In the genomic region with DNA sequence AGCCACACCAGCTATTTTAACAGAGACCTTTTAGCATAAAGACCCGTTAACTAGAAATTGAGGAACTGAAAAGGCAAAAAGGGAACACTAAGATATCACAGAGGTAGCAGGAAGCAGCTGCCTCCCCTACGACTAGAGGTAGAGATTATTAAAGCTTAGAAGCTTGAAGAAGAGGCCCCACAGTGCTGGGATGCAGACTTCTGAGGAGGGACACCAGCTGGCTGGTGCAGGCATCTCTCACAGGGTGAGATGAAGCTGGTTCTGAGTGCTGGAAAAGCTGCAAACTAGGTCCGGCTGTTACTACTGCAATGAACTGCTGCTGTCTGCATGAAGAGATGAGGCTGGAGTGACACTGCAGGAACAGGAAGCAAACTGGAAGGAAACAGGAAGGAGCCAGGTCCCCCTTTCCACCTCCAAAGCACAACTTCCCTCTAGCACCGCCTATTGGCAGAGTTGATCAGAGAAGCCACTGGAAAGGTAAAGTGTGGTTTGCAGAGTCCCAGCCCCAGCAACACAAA, we compare ENCODE assay signal across 8 cellular contexts.
DNase-seq lines count a peak whose midpoint lies in the region; ATAC-seq and TF ChIP-seq lines count a peak whose summit lies in the region.

No MANE protein-coding gene starts in this region.

- H3K27me3 Mint-ChIP-seq in nephron progenitor cell (ENCODE audit: low read depth, poor library complexity), result peaks cover 5% of the 10 kb centered on the region

- H3K9me3 Mint-ChIP-seq in nephron progenitor cell, result peaks cover 8% of the 10 kb centered on the region

- H3K4me1 ChIP-seq in hepatocyte (ENCODE audit: insufficient read depth), result no peaks in the 10 kb centered on the region

- DNase-seq in ELR (ENCODE audit: low read depth) (peak; percentile 8), RKO (ENCODE audit: low spot score) (peak; percentile 20), left kidney (ENCODE audit: low read depth, low spot score) (peak; percentile 23), nephron progenitor cell (no peak), hepatocyte (ENCODE audit: low spot score) (no peak), NCI-H1694 treated with DMSO at 0.1 percent for 48 hours (lab: John Stamatoyannopoulos, UW) (no peak)

- no peaks in the 10 kb centered on the region for H3K36me3 Mint-ChIP-seq in nephron progenitor cell (ENCODE audit: low read depth)

- TF ChIP-seq POLR2A in GM19099 (IDR thresholded peaks at IDR 0.05; ENCODE audit: extremely low read depth, insufficient read length, low read depth), result peak; percentile 38

- H3K9me2 ChIP-seq in hepatocyte (replicated peaks; ENCODE audit: insufficient read depth), result no peaks in the 10 kb centered on the region

- no peaks in the 10 kb centered on the region for H3K36me3 ChIP-seq in hepatocyte (replicated peaks; ENCODE audit: insufficient read depth, low read depth)

- ATAC-seq in HG03045 (IDR thresholded peaks at IDR 0.05; ENCODE audit: unreplicated experiment), result peak; percentile 96

- no peaks in the 10 kb centered on the region for H3K4me1 Mint-ChIP-seq in nephron progenitor cell

- H4K20me1 ChIP-seq in hepatocyte (ENCODE audit: insufficient read depth, poor library complexity, severe bottlenecking), result no peaks in the 10 kb centered on the region

- H3K27me3 ChIP-seq in hepatocyte, result no peaks in the 10 kb centered on the region

- TF ChIP-seq CTCF in nephron progenitor cell (IDR thresholded peaks at IDR 0.05) (no peak), hepatocyte (IDR thresholded peaks at IDR 0.05; ENCODE audit: poor library complexity) (no peak)

- no peak overlapping the region for H3K4me3 ChIP-seq in hepatocyte

- no peak overlapping the region for H3K4me2 ChIP-seq in hepatocyte

- H3K79me2 ChIP-seq in hepatocyte, result no peaks in the 10 kb centered on the region

- H3K4me3 Mint-ChIP-seq in nephron progenitor cell, result no peak overlapping the region

- H3K27ac Mint-ChIP-seq in nephron progenitor cell, result no peak overlapping the region

- H3K9me3 ChIP-seq in hepatocyte (ENCODE audit: low read depth), result no peaks in the 10 kb centered on the region

- H3K27ac ChIP-seq in hepatocyte, result no peak overlapping the region

- no peak overlapping the region for H2AFZ ChIP-seq in hepatocyte

- WGBS in hepatocyte (ENCODE audit: low lambda C conversion rate, missing lambda C conversion rate), result 69% methylated on average over 4 of the region's 4 CpGs

Comparison
In these comparisons a context has a peak if more than half of its experiments do, and no peak if none do; other contexts are left out.
1. DNase-seq: peak in ELR (single experiment), RKO (single experiment) and left kidney (single experiment); none in nephron progenitor cell (single experiment), hepatocyte (single experiment) and NCI-H1694 treated with DMSO at 0.1 percent for 48 hours (single experiment).